11 cellular contexts compared by ENCODE assay signal in genomic region chr2:96769816-96770215, GRCh38. TPM values are rescaled to one million over a fixed set of nuclear protein-coding genes. Genes with fewer than 3 reads are reported as not detected.
DNase-seq lines count a peak whose midpoint lies in the region; TF ChIP-seq lines count a peak whose summit lies in the region.
"Had no signal": no experiment of that assay in that cellular context is flagged by ENCODE, and none has a peak within 500 bp of the region (broad histone marks: within the 10 kb centered on the region; RNA-seq: fewer than 3 reads in every experiment).

No MANE protein-coding gene starts in this region.

- H3K36me3 Mint-ChIP-seq in mesothelial cell of epicardium (no peaks in the 10 kb centered on the region), type B pancreatic cell (peaks cover 13% of the 10 kb centered on the region)

- H3K36me3 ChIP-seq in NT2/D1 (ENCODE audit: insufficient read depth, insufficient read length, low read length), result peaks cover 11% of the 10 kb centered on the region

- no peak for TF ChIP-seq CTCF in mesothelial cell of epicardium (IDR thresholded peaks at IDR 0.05; ENCODE audit: unreplicated experiment)
- no peak for TF ChIP-seq CTCF in type B pancreatic cell (conservative IDR thresholded peaks at IDR 0.05)

- H3K9me3 Mint-ChIP-seq in mesothelial cell of epicardium (no peaks in the 10 kb centered on the region), type B pancreatic cell (no peaks in the 10 kb centered on the region)
- H3K9me3 Mint-ChIP-seq: activated CD8-positive, alpha-beta T cell treated with anti-CD3 and anti-CD28 coated beads for 36 hours; activated naive CD4-positive, alpha-beta T cell treated with anti-CD3 and anti-CD28 coated beads, Interleukin-2, amount 50 U/mL, for 24 hours had no signal

- H3K9ac ChIP-seq in NT2/D1 (ENCODE audit: insufficient read length, low read depth), result peak overlapping the region; percentile 33

- no peak overlapping the region for H3K4me3 ChIP-seq in NT2/D1 (ENCODE audit: insufficient read length, low read depth)
- H3K4me3 ChIP-seq: spleen had no signal

- peaks cover 50% of the 10 kb centered on the region for H3K4me1 Mint-ChIP-seq in mesothelial cell of epicardium
- peaks cover 44% of the 10 kb centered on the region for H3K4me1 Mint-ChIP-seq in type B pancreatic cell (ENCODE audit: unreplicated experiment)

- DNase-seq in NT2/D1 (ENCODE audit: low read depth, low spot score) (no peak), foreskin melanocyte (peak; percentile 60), mesothelial cell of epicardium (ENCODE audit: low spot score in 2 of 2, unreplicated experiment in 2 of 2) (no peak), type B pancreatic cell (ENCODE audit: extremely low spot score, unreplicated experiment) (no peak), NCI-H774 (lab: John Stamatoyannopoulos, UW) (no peak), posterior vena cava (ENCODE audit: low spot score) (no peak), NCI-H748 treated with DMSO at 0.1 percent for 48 hours (lab: John Stamatoyannopoulos, UW) (no peak)
- DNase-seq: activated CD8-positive, alpha-beta T cell treated with anti-CD3 and anti-CD28 coated beads for 36 hours; dermis blood vessel endothelial cell; spleen had no signal

- no peaks in the 10 kb centered on the region for H3K27me3 ChIP-seq in NT2/D1 (ENCODE audit: insufficient read depth, insufficient read length)
- H3K27me3 ChIP-seq: spleen had no signal

- H3K4me1 ChIP-seq in NT2/D1 (ENCODE audit: insufficient read depth, insufficient read length), result peaks cover 17% of the 10 kb centered on the region

- H3K27ac Mint-ChIP-seq in mesothelial cell of epicardium (peak overlapping the region; percentile 82), type B pancreatic cell (peak overlapping the region; percentile 72)
- H3K27ac Mint-ChIP-seq: activated CD8-positive, alpha-beta T cell treated with anti-CD3 and anti-CD28 coated beads for 36 hours; activated naive CD4-positive, alpha-beta T cell treated with anti-CD3 and anti-CD28 coated beads, Interleukin-2, amount 50 U/mL, for 24 hours had no signal

- H3K27me3 Mint-ChIP-seq in mesothelial cell of epicardium (ENCODE audit: low read depth), result no peaks in the 10 kb centered on the region
- no peaks in the 10 kb centered on the region for H3K27me3 Mint-ChIP-seq in type B pancreatic cell
- H3K27me3 Mint-ChIP-seq: activated CD8-positive, alpha-beta T cell treated with anti-CD3 and anti-CD28 coated beads for 36 hours; activated naive CD4-positive, alpha-beta T cell treated with anti-CD3 and anti-CD28 coated beads, Interleukin-2, amount 50 U/mL, for 24 hours had no signal

- H3K4me3 Mint-ChIP-seq in mesothelial cell of epicardium, result peak overlapping the region; percentile 5
- peak overlapping the region; percentile 36 for H3K4me3 Mint-ChIP-seq in type B pancreatic cell
- H3K4me3 Mint-ChIP-seq: activated CD8-positive, alpha-beta T cell treated with anti-CD3 and anti-CD28 coated beads for 36 hours; activated naive CD4-positive, alpha-beta T cell treated with anti-CD3 and anti-CD28 coated beads, Interleukin-2, amount 50 U/mL, for 24 hours had no signal

- intact Hi-C loops in posterior vena cava (cut with DNase I), result no loop called here

- no peaks in the 10 kb centered on the region for H3K9me3 ChIP-seq in NT2/D1 (ENCODE audit: insufficient read depth, low read length)
- H3K9me3 ChIP-seq: spleen had no signal

RNA-seq across cellular contexts. Expression of gene CNNM4, which starts 9.1 kb away (rescaled TPM):
- total RNA-seq in mesothelial cell of epicardium (19.9 to 22.0 TPM (median 20.0 TPM) in 3 replicates), type B pancreatic cell (ENCODE audit: low replicate concordance) (14.0 and 17.7 TPM in 2 replicates), posterior vena cava (1 to 10 TPM; 3.4 to 4.0 TPM)

RNA-seq across cellular contexts. Expression of gene LMAN2L, which starts 30.0 kb away (rescaled TPM):
- 30.5 to 33.3 TPM (median 31.4 TPM) in 3 replicates for total RNA-seq in mesothelial cell of epicardium
- 31.3 and 31.9 TPM in 2 replicates for total RNA-seq in type B pancreatic cell (ENCODE audit: low replicate concordance)
- 10 to 100 TPM in 1 of 2 donors, 1 to 10 TPM in 1; 9.0 to 14.5 TPM for total RNA-seq in posterior vena cava

RNA-seq across cellular contexts. Expression of gene CNNM3, which starts 46.3 kb away (rescaled TPM):
- total RNA-seq in mesothelial cell of epicardium, result 24.9 to 27.5 TPM (median 26.5 TPM) in 3 replicates
- 28.3 and 30.8 TPM in 2 replicates for total RNA-seq in type B pancreatic cell (ENCODE audit: low replicate concordance)
- 1 to 10 TPM; 6.2 to 8.0 TPM for total RNA-seq in posterior vena cava
